ENCODE assay signal across 22 cellular contexts in the genomic region with DNA sequence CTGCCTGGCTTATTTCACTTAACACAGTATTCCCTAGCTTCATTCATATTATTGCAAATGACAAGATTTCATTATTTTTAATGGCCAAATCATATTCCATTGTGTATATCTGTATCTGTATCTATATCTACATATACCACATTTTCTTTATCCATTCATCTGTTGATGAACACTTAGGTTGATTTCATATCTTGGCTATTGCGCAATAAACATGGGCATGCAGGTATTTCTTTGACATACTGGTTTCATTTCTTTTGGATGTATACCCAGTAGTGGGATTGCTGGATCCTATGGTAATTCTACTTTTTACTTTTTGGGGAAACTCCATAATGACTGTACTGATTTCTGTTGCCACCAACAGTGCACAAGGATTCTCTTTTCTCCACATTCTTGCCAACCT.
"Had no signal": no experiment of that assay in that cellular context is flagged by ENCODE, and none has a peak within 500 bp of the region (broad histone marks: within the 10 kb centered on the region; RNA-seq: fewer than 3 reads in every experiment).

No MANE protein-coding gene starts in this region.

- H3K9me3 ChIP-seq: colonic mucosa, esophagus muscularis mucosa, heart right ventricle, left lung, lower lobe of right lung, mucosa of descending colon had no signal

- H3K4me3 ChIP-seq: colonic mucosa, esophagus muscularis mucosa, gastroesophageal sphincter, heart right ventricle, left lung, lower lobe of right lung, mucosa of descending colon had no signal

- ATAC-seq: effector memory CD8-positive, alpha-beta T cell; foreskin keratinocyte; gastroesophageal sphincter; heart right ventricle; left cardiac atrium; left lung; left ventricle myocardium superior; lower lobe of right lung; mucosa of descending colon had no signal

- H3K27me3 ChIP-seq: colonic mucosa, esophagus muscularis mucosa, gastroesophageal sphincter, heart right ventricle, left lung had no signal

- H3K36me3 ChIP-seq: colonic mucosa, esophagus muscularis mucosa, gastroesophageal sphincter, heart right ventricle, left lung, lower lobe of right lung had no signal

- H3K4me1 ChIP-seq: colonic mucosa, foreskin keratinocyte, left lung, lower lobe of right lung had no signal

- H3K27ac ChIP-seq: colonic mucosa, esophagus muscularis mucosa, foreskin keratinocyte, gastroesophageal sphincter, heart right ventricle, left lung, lower lobe of right lung had no signal

- DNase-seq: colonic mucosa; cortex of kidney; effector CD8-positive, alpha-beta T cell; effector memory CD8-positive, alpha-beta T cell; endodermal cell; foreskin keratinocyte; heart right ventricle; hippocampal formation; kidney glomerular epithelial cell; left cardiac atrium; left lung; left ventricle myocardium superior; lower lobe of right lung; mesenchymal stem cell; mucosa of descending colon; naive B cell had no signal

- FAIRE-seq: endometrium, frontal cortex, islet of Langerhans, keratinocyte had no signal
